Comparison of ENCODE assay signal across 18 cellular contexts in the genomic region with DNA sequence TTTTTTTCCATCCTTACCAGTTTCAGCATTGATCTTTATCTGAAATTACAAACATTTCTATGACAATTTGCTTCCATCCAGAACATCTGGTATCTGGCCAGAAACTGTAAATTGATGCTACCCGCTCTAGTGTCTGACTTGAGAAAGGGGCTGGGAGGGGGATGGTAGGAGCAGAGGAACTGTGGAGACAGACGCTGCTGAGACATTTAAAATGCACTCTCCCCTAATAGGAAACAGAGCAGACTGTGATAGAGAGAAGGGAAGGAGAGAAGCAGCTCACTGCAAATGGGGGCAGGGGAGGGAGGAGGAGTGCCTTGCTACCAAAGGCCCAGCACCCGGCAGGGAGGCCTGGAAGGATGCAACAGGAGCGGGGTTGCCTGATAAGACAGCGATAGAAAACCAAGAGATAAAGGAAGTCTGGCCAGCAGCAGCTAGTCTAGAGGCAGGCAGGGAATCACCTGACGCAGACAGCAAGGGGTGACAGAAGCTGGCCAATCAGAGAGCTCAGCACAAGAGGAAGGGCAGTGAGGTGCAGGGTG.
DNase-seq lines count a peak whose midpoint lies in the region; ATAC-seq, FAIRE-seq and TF ChIP-seq lines count a peak whose summit lies in the region.
"Had no signal": no experiment of that assay in that cellular context is flagged by ENCODE, and none has a peak within 500 bp of the region (broad histone marks: within the 10 kb centered on the region; RNA-seq: fewer than 3 reads in every experiment).

No MANE protein-coding gene starts in this region.

- H3K4me3 ChIP-seq in HEK293 (ENCODE audit: low read depth, low read length) (no peak overlapping the region), NT2/D1 (ENCODE audit: insufficient read length, low read depth) (no peak overlapping the region), endodermal cell (ENCODE audit: low read length) (peak overlapping the region; percentile 51), pancreas (no peak overlapping the region)
- H3K4me3 ChIP-seq: heart left ventricle, left lung, psoas muscle, transverse colon had no signal

- H3K36me3 ChIP-seq in HEK293 (ENCODE audit: control insufficient read depth in 2 of 2, insufficient read depth in 1 of 2, low read length in 2 of 2) (no peaks in the 10 kb centered on the region), NT2/D1 (ENCODE audit: insufficient read depth, insufficient read length, low read length) (no peaks in the 10 kb centered on the region), endodermal cell (ENCODE audit: control insufficient read depth, insufficient read depth, low read length) (no peaks in the 10 kb centered on the region), pancreas (no peaks in the 10 kb centered on the region)
- H3K36me3 ChIP-seq: heart left ventricle, left lung, transverse colon had no signal

- ATAC-seq in HG03139 (IDR thresholded peaks at IDR 0.05; ENCODE audit: unreplicated experiment) (no peak), pancreas (no peak)
- ATAC-seq: activated naive CD4-positive, alpha-beta T cell treated with anti-CD3 and anti-CD28 coated beads, Interleukin-2, amount 50 U/mL, for 72 hours; left lung; PC-3; psoas muscle; stimulated activated naive B cell treated with anti-CD40 and anti-IgM and Interleukin-4, amounts not matched to agents 10 μg/mL and 1 μg/mL and 100 μg/mL, for 72 hours had no signal

- POLR2A ChIA-PET in HEK293 (lab: Yijun Ruan, JAX) = no interaction called here

- 15 to 17% methylated on average over 5 to 6 of the region's 6 CpGs for WGBS in endodermal cell (ENCODE audit: insufficient coverage in 1 of 2, insufficient read length in 1 of 2), 2 experiments
- 67 to 85% methylated on average over 6 of the region's 6 CpGs for WGBS in pancreas, 2 donors

- no peaks in the 10 kb centered on the region for H3K36me3 Mint-ChIP-seq in endodermal cell (ENCODE audit: low read depth)
- no peaks in the 10 kb centered on the region for H3K36me3 Mint-ChIP-seq in nephron (ENCODE audit: low read depth)
- H3K36me3 Mint-ChIP-seq: activated naive CD4-positive, alpha-beta T cell treated with anti-CD3 and anti-CD28 coated beads, Interleukin-2, amount 50 U/mL, for 72 hours; stimulated activated naive B cell treated with anti-CD40 and anti-IgM and Interleukin-4, amounts not matched to agents 10 μg/mL and 1 μg/mL and 100 μg/mL, for 72 hours had no signal

- H3K4me3 Mint-ChIP-seq in endodermal cell (peak overlapping the region; percentile 25), nephron (peak overlapping the region in 2 of 3 experiments; percentile 2 to 8)
- H3K4me3 Mint-ChIP-seq: activated T-cell treated with anti-CD3 and anti-CD28 coated beads, Interleukin-2, amount 50 U/mL, for 4 hours; stimulated activated naive B cell treated with anti-CD40 and anti-IgM and Interleukin-4, amounts not matched to agents 10 μg/mL and 1 μg/mL and 100 μg/mL, for 72 hours had no signal

- TF ChIP-seq CTCF in HEK293 (tag by site-specific recombination; IDR thresholded peaks at IDR 0.05) = no peak
- TF ChIP-seq CTCF in endodermal cell (conservative IDR thresholded peaks at IDR 0.05) = no peak
- no peak for TF ChIP-seq CTCF in nephron (IDR thresholded peaks at IDR 0.05; ENCODE audit: unreplicated experiment in 3 of 3)
- no peak for TF ChIP-seq CTCF in pancreas (IDR thresholded peaks at IDR 0.05)

- peaks cover 33% of the 10 kb centered on the region for H3K4me1 Mint-ChIP-seq in endodermal cell
- peaks cover 27% of the 10 kb centered on the region for H3K4me1 Mint-ChIP-seq in nephron
- H3K4me1 Mint-ChIP-seq: stimulated activated naive B cell treated with anti-CD40 and anti-IgM and Interleukin-4, amounts not matched to agents 10 μg/mL and 1 μg/mL and 100 μg/mL, for 72 hours had no signal

- H3K9me3 Mint-ChIP-seq in endodermal cell = no peaks in the 10 kb centered on the region
- no peaks in the 10 kb centered on the region for H3K9me3 Mint-ChIP-seq in nephron
- H3K9me3 Mint-ChIP-seq: activated naive CD4-positive, alpha-beta T cell treated with anti-CD3 and anti-CD28 coated beads, Interleukin-2, amount 50 U/mL, for 72 hours; activated T-cell treated with anti-CD3 and anti-CD28 coated beads, Interleukin-2, amount 50 U/mL, for 4 hours; stimulated activated naive B cell treated with anti-CD40 and anti-IgM and Interleukin-4, amounts not matched to agents 10 μg/mL and 1 μg/mL and 100 μg/mL, for 72 hours had no signal

- no peaks in the 10 kb centered on the region for H3K27me3 ChIP-seq in NT2/D1 (ENCODE audit: insufficient read depth, insufficient read length)
- H3K27me3 ChIP-seq in endodermal cell (ENCODE audit: control insufficient read depth, insufficient read depth, low read length, poor library complexity, severe bottlenecking) = no peaks in the 10 kb centered on the region
- no peaks in the 10 kb centered on the region for H3K27me3 ChIP-seq in pancreas
- H3K27me3 ChIP-seq: heart left ventricle, left lung, transverse colon had no signal

- H3K27me3 Mint-ChIP-seq in endodermal cell (ENCODE audit: insufficient read depth) (no peaks in the 10 kb centered on the region), nephron (ENCODE audit: low read depth) (no peaks in the 10 kb centered on the region)
- H3K27me3 Mint-ChIP-seq: stimulated activated naive B cell treated with anti-CD40 and anti-IgM and Interleukin-4, amounts not matched to agents 10 μg/mL and 1 μg/mL and 100 μg/mL, for 72 hours had no signal

- H3K4me1 ChIP-seq in HEK293 (ENCODE audit: control insufficient read depth, insufficient read depth, low read length) (no peaks in the 10 kb centered on the region), NT2/D1 (ENCODE audit: insufficient read depth, insufficient read length) (peaks cover 3% of the 10 kb centered on the region), endodermal cell (ENCODE audit: control insufficient read depth, insufficient read depth, low read length) (no peaks in the 10 kb centered on the region), pancreas (no peaks in the 10 kb centered on the region)
- H3K4me1 ChIP-seq: left lung, transverse colon had no signal

- DNase-seq in NT2/D1 (ENCODE audit: low read depth, low spot score) = peak; percentile 30
- peak; percentile 90 for DNase-seq in endodermal cell
- DNase-seq in HK-2 (ENCODE audit: unreplicated experiment) = no peak
- no peak for DNase-seq in pancreas
- DNase-seq: activated T-cell treated with anti-CD3 and anti-CD28 coated beads, Interleukin-2, amount 50 U/mL, for 4 hours; heart left ventricle; NCI-H1092; NCI-H345; PC-3; psoas muscle; stimulated activated CD4-positive, alpha-beta T cell treated with anti-CD3 and anti-CD28 coated beads, Interleukin-12 subunit alpha, Interleukin-12 subunit beta, amount 100 ng/mL, for 4 hours; stimulated activated naive B cell treated with anti-CD40 and anti-IgM and Interleukin-4, amounts not matched to agents 10 μg/mL and 1 μg/mL and 100 μg/mL, for 72 hours; transverse colon had no signal

- H3K9ac ChIP-seq in NT2/D1 (ENCODE audit: insufficient read length, low read depth) (no peak overlapping the region), endodermal cell (ENCODE audit: extremely low read depth, low read length, poor library complexity, severe bottlenecking) (no peak overlapping the region)

- H3K27ac Mint-ChIP-seq in endodermal cell = peak overlapping the region; percentile 78
- peak overlapping the region; percentile 33 to 69 (median 36) for H3K27ac Mint-ChIP-seq in nephron
- H3K27ac Mint-ChIP-seq: activated naive CD4-positive, alpha-beta T cell treated with anti-CD3 and anti-CD28 coated beads, Interleukin-2, amount 50 U/mL, for 72 hours; stimulated activated naive B cell treated with anti-CD40 and anti-IgM and Interleukin-4, amounts not matched to agents 10 μg/mL and 1 μg/mL and 100 μg/mL, for 72 hours had no signal

- H3K9me3 ChIP-seq in HEK293 (ENCODE audit: control insufficient read depth, insufficient read depth, low read depth, low read length) (no peaks in the 10 kb centered on the region), NT2/D1 (ENCODE audit: insufficient read depth, low read length) (no peaks in the 10 kb centered on the region), endodermal cell (ENCODE audit: control insufficient read depth, low read length) (no peaks in the 10 kb centered on the region), pancreas (no peaks in the 10 kb centered on the region)
- H3K9me3 ChIP-seq: heart left ventricle, left lung, psoas muscle, transverse colon had no signal

- H3K27ac ChIP-seq in HEK293 (ENCODE audit: extremely low read depth, low read depth, low read length) = no peak overlapping the region
- peak overlapping the region; percentile 3 for H3K27ac ChIP-seq in endodermal cell (ENCODE audit: low read depth, low read length)
- H3K27ac ChIP-seq in pancreas = no peak overlapping the region
- H3K27ac ChIP-seq: heart left ventricle, left lung, psoas muscle, transverse colon had no signal

- intact Hi-C loops in pancreas (cut with DNase I) = no loop called here

- CTCF ChIA-PET in HEK293 (lab: Yijun Ruan, JAX) = interaction anchor here (0.7 kb wide), 1 partner anchor 960 kb away, joined by 3 read pairs; no protein-coding TSS in a partner anchor

- no peak for FAIRE-seq in pancreas (lab: Jason Lieb, UNC)

TF ChIP-seq in HEK293, 187 proteins besides CTCF, POLR2A, EP300 and RAD21:
- no peak for TF ChIP-seq ZNF521 (tag by site-specific recombination; IDR thresholded peaks at IDR 0.05)
- TF ChIP-seq SCRT2 (tag by site-specific recombination; IDR thresholded peaks at IDR 0.05) = 0 out of 2 replicates have a peak, but pooled peaks have one; percentile 29
- no peak for TF ChIP-seq ZNF133 (tag by site-specific recombination; IDR thresholded peaks at IDR 0.05)
- no peak for TF ChIP-seq REPIN1 (tag by site-specific recombination; IDR thresholded peaks at IDR 0.05; ENCODE audit: low read depth)
- no peak for TF ChIP-seq ZNF239 (tag by site-specific recombination; IDR thresholded peaks at IDR 0.05)
- 0 out of 2 replicates have a peak, but pooled peaks have one; percentile 25 for TF ChIP-seq SCRT1 (tag by site-specific recombination; IDR thresholded peaks at IDR 0.05; ENCODE audit: borderline replicate concordance)
- TF ChIP-seq ZNF571 (tag by site-specific recombination; IDR thresholded peaks at IDR 0.05) = no peak
- TF ChIP-seq ZNF785 (tag by site-specific recombination; IDR thresholded peaks at IDR 0.05) = no peak
- TF ChIP-seq ZBTB26 (tag by site-specific recombination; optimal IDR thresholded peaks at IDR 0.05) = no peak
- no peak for TF ChIP-seq ZNF473 (tag by site-specific recombination; IDR thresholded peaks at IDR 0.05)
- TF ChIP-seq ZFP69B (tag by site-specific recombination; IDR thresholded peaks at IDR 0.05) = no peak

Comparison
In these comparisons a context has a peak if more than half of its experiments do, and no peak if none do; other contexts are left out.
1. DNase-seq: peak in NT2/D1 (single experiment) and endodermal cell (single experiment); none in HK-2 (single experiment) and pancreas (0 of 6).